7 cellular contexts compared by ENCODE assay signal in the genomic region with DNA sequence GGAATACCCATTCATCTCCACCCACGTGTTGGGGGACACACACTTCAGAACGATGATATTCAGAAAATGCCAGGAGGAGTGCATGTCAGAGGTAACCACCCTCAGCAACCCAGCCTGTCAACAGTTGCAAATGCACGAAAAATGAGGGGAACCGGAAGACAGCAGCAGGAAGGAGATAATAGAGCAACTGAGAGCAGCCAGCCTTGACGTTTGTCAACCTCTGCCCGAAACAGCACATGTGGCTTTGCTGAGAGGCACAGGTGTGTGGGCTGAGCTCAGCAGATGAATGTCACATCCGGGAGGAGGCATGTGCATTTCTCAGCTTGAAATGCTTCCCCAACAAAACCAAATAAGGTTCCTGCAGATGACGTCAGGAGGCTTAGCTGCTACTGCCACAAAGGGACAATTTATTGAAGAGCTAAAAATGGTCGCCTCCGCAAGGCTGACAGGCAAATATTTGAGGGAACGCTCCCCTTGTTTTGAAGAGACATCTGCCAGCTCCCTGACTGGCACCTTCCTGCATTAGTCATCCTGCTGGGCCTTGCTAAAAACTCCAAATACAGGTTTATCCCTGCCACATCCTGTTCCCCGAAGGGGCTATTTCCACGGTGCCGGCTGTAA.
A peak's percentile ranks its signal among the peaks of the same experiment; 100 is the strongest.
DNase-seq lines count a peak whose midpoint lies in the region; ATAC-seq and TF ChIP-seq lines count a peak whose summit lies in the region.

No MANE protein-coding gene starts in this region.

- H4K20me1 ChIP-seq in PC-9 (ENCODE audit: insufficient read depth) = no peaks in the 10 kb centered on the region

- no peaks in the 10 kb centered on the region for H3K27me3 Mint-ChIP-seq in activated T-helper 2 cell treated with anti-CD3 and anti-CD28 coated beads, Interferon-gamma antibody, Interleukin-2, Interleukin-4, amounts not matched to agents 10 μg/mL and 5 μg/mL and 100 μg/mL, durations not matched to agents 14 hours and 24 hours and 36 hours (ENCODE audit: low read depth)
- no peaks in the 10 kb centered on the region for H3K27me3 Mint-ChIP-seq in glutamatergic neuron (ENCODE audit: unreplicated experiment)

- H3K27ac Mint-ChIP-seq in activated T-helper 2 cell treated with anti-CD3 and anti-CD28 coated beads, Interferon-gamma antibody, Interleukin-2, Interleukin-4, amounts not matched to agents 10 μg/mL and 5 μg/mL and 100 μg/mL, durations not matched to agents 14 hours and 24 hours and 36 hours = peak overlapping the region; percentile 75
- no peak overlapping the region for H3K27ac Mint-ChIP-seq in glutamatergic neuron (ENCODE audit: unreplicated experiment)

- no peak overlapping the region for H3K27ac ChIP-seq in PC-9
- H3K27ac ChIP-seq in gastroesophageal sphincter = no peak overlapping the region

- DNase-seq in PC-9 = peak in 1 of 2 experiments; percentile 28
- peak; percentile 63 for DNase-seq in activated T-helper 2 cell treated with anti-CD3 and anti-CD28 coated beads, Interferon-gamma antibody, Interleukin-2, Interleukin-4, amounts not matched to agents 10 μg/mL and 5 μg/mL and 100 μg/mL, durations not matched to agents 14 hours and 24 hours and 36 hours (ENCODE audit: low spot score)
- peak; percentile 65 for DNase-seq in putamen (ENCODE audit: low spot score)
- no peak for DNase-seq in glutamatergic neuron

- H3K36me3 ChIP-seq in PC-9 (ENCODE audit: low read depth) = no peaks in the 10 kb centered on the region
- H3K36me3 ChIP-seq in gastroesophageal sphincter = no peaks in the 10 kb centered on the region

- TF ChIP-seq CTCF in PC-9 (conservative IDR thresholded peaks at IDR 0.05) (no peak), gastroesophageal sphincter (IDR thresholded peaks at IDR 0.05) (no peak), glutamatergic neuron (IDR thresholded peaks at IDR 0.05; ENCODE audit: partially characterized antibody, unreplicated experiment) (no peak)

- H3K4me3 ChIP-seq in PC-9 (no peak overlapping the region), gastroesophageal sphincter (no peak overlapping the region)

- CTCF ChIA-PET in PC-9 (lab: Charles Lee) = no interaction called here

- H3K79me2 ChIP-seq in PC-9 (ENCODE audit: low read depth) = no peaks in the 10 kb centered on the region

- TF ChIP-seq EP300 in gastroesophageal sphincter (IDR thresholded peaks at IDR 0.05) = no peak

- H3K4me1 ChIP-seq in PC-9 (replicated peaks; ENCODE audit: insufficient read depth) (0 out of 2 replicates have a peak, but pooled peaks cover 4% of the 10 kb centered on the region), gastroesophageal sphincter (no peaks in the 10 kb centered on the region)

- WGBS in gastroesophageal sphincter (ENCODE audit: low coverage in 1 of 2), 2 donors = 36 to 55% methylated on average over 11 to 12 of the region's 14 CpGs

- ATAC-seq in GM18909 (IDR thresholded peaks at IDR 0.05; ENCODE audit: poor library complexity, unreplicated experiment) (peak; percentile 100), HG03045 (IDR thresholded peaks at IDR 0.05; ENCODE audit: unreplicated experiment) (peak; percentile 100), gastroesophageal sphincter (no peak)

- no peak overlapping the region for H3K4me3 Mint-ChIP-seq in activated T-helper 2 cell treated with anti-CD3 and anti-CD28 coated beads, Interferon-gamma antibody, Interleukin-2, Interleukin-4, amounts not matched to agents 10 μg/mL and 5 μg/mL and 100 μg/mL, durations not matched to agents 14 hours and 24 hours and 36 hours (ENCODE audit: low read depth)
- H3K4me3 Mint-ChIP-seq in glutamatergic neuron (ENCODE audit: unreplicated experiment) = no peak overlapping the region

- TF ChIP-seq POLR2A in gastroesophageal sphincter (IDR thresholded peaks at IDR 0.05) = no peak

- BruUV-seq in PC-9 (replicated peaks; lab: Mats Ljungman, UMichigan) = no TSS peak

- no peaks in the 10 kb centered on the region for H3K9me2 ChIP-seq in PC-9 (ENCODE audit: insufficient read depth)

- 0 out of 2 replicates have a peak overlapping the region, but pooled peaks have one; percentile 11 for H2AFZ ChIP-seq in PC-9

- H3K4me2 ChIP-seq in PC-9 = peak overlapping the region; percentile 41

- H3K9me3 ChIP-seq in PC-9 (ENCODE audit: insufficient read depth, low read depth) (no peaks in the 10 kb centered on the region), gastroesophageal sphincter (peaks cover 0 to 7% (median 0%) of the 10 kb centered on the region in 3 donors)

- no peaks in the 10 kb centered on the region for H3F3A ChIP-seq in PC-9 (ENCODE audit: insufficient read depth, low read depth)

- peaks cover 7% of the 10 kb centered on the region for H3K36me3 Mint-ChIP-seq in activated T-helper 2 cell treated with anti-CD3 and anti-CD28 coated beads, Interferon-gamma antibody, Interleukin-2, Interleukin-4, amounts not matched to agents 10 μg/mL and 5 μg/mL and 100 μg/mL, durations not matched to agents 14 hours and 24 hours and 36 hours (ENCODE audit: low read depth)
- H3K36me3 Mint-ChIP-seq in glutamatergic neuron (ENCODE audit: unreplicated experiment) = no peaks in the 10 kb centered on the region

- POLR2A ChIA-PET in PC-9 (lab: Charles Lee; ENCODE audit: unreplicated experiment) = interaction anchor here (0.6 kb wide), 2 partner anchors 49 to 56 kb away, joined by 3 to 5 read pairs; no protein-coding TSS in a partner anchor

- H3K27me3 ChIP-seq in PC-9 (ENCODE audit: insufficient read depth, low read depth) (no peaks in the 10 kb centered on the region), gastroesophageal sphincter (no peaks in the 10 kb centered on the region)

- intact Hi-C loops in PC-9 (cut with micrococcal nuclease; ENCODE audit: unreplicated experiment) = no loop called here
- intact Hi-C loops in activated T-helper 2 cell treated with anti-CD3 and anti-CD28 coated beads, Interferon-gamma antibody, Interleukin-2, Interleukin-4, amounts not matched to agents 10 μg/mL and 5 μg/mL and 100 μg/mL, durations not matched to agents 14 hours and 24 hours and 36 hours (cut with micrococcal nuclease) = loop anchor here (1.0 kb wide), 2 partner anchors 31 to 35 kb away; no protein-coding TSS in a partner anchor

- H3K4me1 Mint-ChIP-seq in activated T-helper 2 cell treated with anti-CD3 and anti-CD28 coated beads, Interferon-gamma antibody, Interleukin-2, Interleukin-4, amounts not matched to agents 10 μg/mL and 5 μg/mL and 100 μg/mL, durations not matched to agents 14 hours and 24 hours and 36 hours (ENCODE audit: low read depth) = peaks cover 23% of the 10 kb centered on the region
- H3K4me1 Mint-ChIP-seq in glutamatergic neuron (ENCODE audit: low read depth, unreplicated experiment) = peaks cover 9% of the 10 kb centered on the region

- H3K9me3 Mint-ChIP-seq in activated T-helper 2 cell treated with anti-CD3 and anti-CD28 coated beads, Interferon-gamma antibody, Interleukin-2, Interleukin-4, amounts not matched to agents 10 μg/mL and 5 μg/mL and 100 μg/mL, durations not matched to agents 14 hours and 24 hours and 36 hours = peaks cover 5% of the 10 kb centered on the region
- H3K9me3 Mint-ChIP-seq in glutamatergic neuron (ENCODE audit: unreplicated experiment) = no peaks in the 10 kb centered on the region
